Comparison of ENCODE assay signal across 25 cellular contexts in genomic region chr11:85028329-85029101, GRCh38.
"Had no signal": no experiment of that assay in that cellular context is flagged by ENCODE, and none has a peak within 500 bp of the region (broad histone marks: within the 10 kb centered on the region; RNA-seq: fewer than 3 reads in every experiment).

No MANE protein-coding gene starts in this region.

- H3K27ac ChIP-seq: coronary artery, esophagus squamous epithelium, gastrocnemius medialis, right lobe of liver, transverse colon, uterus, WERI-Rb-1 had no signal

- H3K27me3 Mint-ChIP-seq: activated naive CD8-positive, alpha-beta T cell treated with anti-CD3 and anti-CD28 coated beads for 36 hours; activated T-cell treated with anti-CD3 and anti-CD28 coated beads, Interleukin-2, amount 50 U/mL, for 24 hours; activated T-helper 17 cell treated with anti-CD3 and anti-CD28 coated beads, Interleukin-2, amount 50 U/mL, for 72 hours had no signal

- H3K4me3 ChIP-seq: coronary artery, esophagus squamous epithelium, gastrocnemius medialis, mucosa of descending colon, right lobe of liver, transverse colon, uterus had no signal

- H3K4me3 Mint-ChIP-seq: activated CD8-positive, alpha-beta T cell treated with anti-CD3 and anti-CD28 coated beads, Interleukin-2, amount 10 ng/mL, durations not matched to agents 7 days and 5 days; activated naive CD8-positive, alpha-beta T cell treated with anti-CD3 and anti-CD28 coated beads for 36 hours; activated T-cell treated with anti-CD3 and anti-CD28 coated beads, Interleukin-2, amount 50 U/mL, for 24 hours; activated T-helper 17 cell treated with anti-CD3 and anti-CD28 coated beads, Interleukin-2, amount 50 U/mL, for 72 hours; nephron progenitor cell; stimulated activated effector memory CD8-positive, alpha-beta T cell treated with anti-CD3 and anti-CD28 coated beads, Interleukin-12 subunit alpha, Interleukin-12 subunit beta, amount 100 ng/mL, for 72 hours had no signal

- H3K9me3 ChIP-seq: gastrocnemius medialis, mucosa of descending colon, right lobe of liver, transverse colon, uterus had no signal

- H3K9me3 Mint-ChIP-seq: activated naive CD8-positive, alpha-beta T cell treated with anti-CD3 and anti-CD28 coated beads for 36 hours; nephron progenitor cell had no signal

- H3K4me1 Mint-ChIP-seq: activated T-helper 17 cell treated with anti-CD3 and anti-CD28 coated beads, Interleukin-2, amount 50 U/mL, for 72 hours; stimulated activated effector memory CD8-positive, alpha-beta T cell treated with anti-CD3 and anti-CD28 coated beads, Interleukin-12 subunit alpha, Interleukin-12 subunit beta, amount 100 ng/mL, for 72 hours had no signal

- H3K4me1 ChIP-seq: esophagus squamous epithelium, gastrocnemius medialis, right lobe of liver, transverse colon, uterus had no signal

- H3K27ac Mint-ChIP-seq: activated CD8-positive, alpha-beta T cell treated with anti-CD3 and anti-CD28 coated beads, Interleukin-2, amount 10 ng/mL, durations not matched to agents 7 days and 5 days; activated naive CD8-positive, alpha-beta T cell treated with anti-CD3 and anti-CD28 coated beads for 36 hours; activated T-cell treated with anti-CD3 and anti-CD28 coated beads, Interleukin-2, amount 50 U/mL, for 24 hours; activated T-helper 17 cell treated with anti-CD3 and anti-CD28 coated beads, Interleukin-2, amount 50 U/mL, for 72 hours; nephron progenitor cell; stimulated activated effector memory CD8-positive, alpha-beta T cell treated with anti-CD3 and anti-CD28 coated beads, Interleukin-12 subunit alpha, Interleukin-12 subunit beta, amount 100 ng/mL, for 72 hours had no signal

- H3K27me3 ChIP-seq: esophagus squamous epithelium, gastrocnemius medialis, right lobe of liver, transverse colon, uterus had no signal

- ATAC-seq: activated CD8-positive, alpha-beta T cell treated with anti-CD3 and anti-CD28 coated beads, Interleukin-2, amount 10 ng/mL, durations not matched to agents 7 days and 5 days; activated T-helper 17 cell treated with anti-CD3 and anti-CD28 coated beads, Interleukin-2, amount 50 U/mL, for 72 hours; gastrocnemius medialis; mucosa of descending colon; stimulated activated effector memory CD8-positive, alpha-beta T cell treated with anti-CD3 and anti-CD28 coated beads, Interleukin-12 subunit alpha, Interleukin-12 subunit beta, amount 100 ng/mL, for 72 hours had no signal

- H3K36me3 ChIP-seq: esophagus squamous epithelium, gastrocnemius medialis, right lobe of liver, transverse colon, uterus, WERI-Rb-1 had no signal

- DNase-seq: activated CD4-positive, alpha-beta T cell treated with anti-CD3 and anti-CD28 coated beads for 1 hour; activated CD4-positive, alpha-beta T cell treated with anti-CD3 and anti-CD28 coated beads, Interleukin-2, amount 50 U/mL, for 1 hour; activated CD8-positive, alpha-beta T cell treated with anti-CD3 and anti-CD28 coated beads, Interleukin-2, amount 10 ng/mL, durations not matched to agents 7 days and 5 days; activated naive CD4-positive, alpha-beta T cell treated with Interleukin-2 at 50 U/mL for 16 hours; activated naive CD8-positive, alpha-beta T cell treated with anti-CD3 and anti-CD28 coated beads for 36 hours; activated T-cell treated with anti-CD3 and anti-CD28 coated beads, Interleukin-2, amount 50 U/mL, for 24 hours; amygdala; cerebellar nuclear complex; esophagus squamous epithelium; gastrocnemius medialis; hippocampal formation; kidney glomerular epithelial cell; mesendoderm; mucosa of descending colon; nephron progenitor cell; occipital lobe; small intestine; stimulated activated CD4-positive, alpha-beta T cell treated with anti-CD3 and anti-CD28 coated beads, Interleukin-2, amount 100 ng/mL, for 24 hours; transverse colon; uterus; WERI-Rb-1 had no signal
